19 cellular contexts compared by ENCODE assay signal in the genomic region with DNA sequence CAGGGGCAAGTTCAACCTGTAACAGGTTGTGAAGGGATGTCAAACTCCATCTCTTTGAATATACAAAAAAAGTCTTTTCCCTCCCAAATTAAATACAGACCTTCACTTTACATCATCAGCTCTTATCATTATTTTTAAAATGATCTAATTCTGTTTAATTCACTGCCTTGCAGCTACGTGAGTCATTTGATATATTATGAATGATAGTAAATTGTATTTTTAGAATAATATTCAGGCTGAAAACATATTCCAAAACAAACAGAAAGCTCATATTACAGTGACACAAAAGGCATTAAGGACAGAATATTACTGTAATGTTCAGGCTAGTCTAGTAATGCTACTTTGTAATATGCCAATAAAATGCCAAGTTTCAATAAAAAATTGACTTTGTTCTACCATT.
"Had no signal": no experiment of that assay in that cellular context is flagged by ENCODE, and none has a peak within 500 bp of the region (broad histone marks: within the 10 kb centered on the region; RNA-seq: fewer than 3 reads in every experiment).

No MANE protein-coding gene starts in this region.

- H3K9me3 Mint-ChIP-seq: activated T-cell treated with anti-CD3 and anti-CD28 coated beads, Interleukin-2, amount 50 U/mL, for 72 hours; T-cell had no signal

- H3K4me3 Mint-ChIP-seq: activated CD4-positive, alpha-beta T cell treated with anti-CD3 and anti-CD28 coated beads for 36 hours; activated CD8-positive, alpha-beta T cell treated with anti-CD3 and anti-CD28 coated beads for 36 hours; activated T-cell treated with anti-CD3 and anti-CD28 coated beads, Interleukin-2, amount 50 U/mL, for 72 hours; mesothelial cell of epicardium; stimulated activated naive B cell treated with anti-CD40 and anti-IgM and Interleukin-4, amounts not matched to agents 10 μg/mL and 1 μg/mL and 100 μg/mL, for 72 hours; T-cell had no signal

- DNase-seq: activated CD4-positive, alpha-beta T cell treated with anti-CD3 and anti-CD28 coated beads for 36 hours; activated CD8-positive, alpha-beta memory T cell treated with anti-CD3 and anti-CD28 coated beads, Interleukin-2, amount 50 U/mL, for 4 hours; activated CD8-positive, alpha-beta T cell treated with anti-CD3 and anti-CD28 coated beads for 36 hours; activated naive CD4-positive, alpha-beta T cell; activated T-cell treated with anti-CD3 and anti-CD28 coated beads, Interleukin-2, amount 50 U/mL, for 72 hours; brain microvascular endothelial cell; dorsolateral prefrontal cortex; gastrocnemius medialis; kidney; right lobe of liver; stimulated activated CD4-positive, alpha-beta T cell treated with anti-CD3 and anti-CD28 coated beads, Interleukin-2, amount 100 ng/mL, for 24 hours; stimulated activated naive B cell treated with anti-CD40 and anti-IgM and Interleukin-4, amounts not matched to agents 10 μg/mL and 1 μg/mL and 100 μg/mL, for 72 hours; T-cell; T1000; WERI-Rb-1 had no signal

- H3K27ac ChIP-seq: brain microvascular endothelial cell, gastrocnemius medialis, prostate gland, right lobe of liver, WERI-Rb-1 had no signal

- H3K4me1 Mint-ChIP-seq: T-cell had no signal

- H3K4me3 ChIP-seq: esophagus muscularis mucosa, gastrocnemius medialis, prostate gland, right lobe of liver, tibial nerve had no signal

- H3K9me3 ChIP-seq: esophagus muscularis mucosa, gastrocnemius medialis, prostate gland, right lobe of liver, tibial nerve had no signal

- H3K36me3 ChIP-seq: esophagus muscularis mucosa, gastrocnemius medialis, prostate gland, right lobe of liver, tibial nerve, WERI-Rb-1 had no signal

- H3K36me3 Mint-ChIP-seq: T-cell had no signal

- H3K27ac Mint-ChIP-seq: activated CD4-positive, alpha-beta T cell treated with anti-CD3 and anti-CD28 coated beads for 36 hours; activated CD8-positive, alpha-beta T cell treated with anti-CD3 and anti-CD28 coated beads for 36 hours; activated T-cell treated with anti-CD3 and anti-CD28 coated beads, Interleukin-2, amount 50 U/mL, for 72 hours; stimulated activated naive B cell treated with anti-CD40 and anti-IgM and Interleukin-4, amounts not matched to agents 10 μg/mL and 1 μg/mL and 100 μg/mL, for 72 hours; T-cell had no signal

- H3K27me3 ChIP-seq: brain microvascular endothelial cell, dorsolateral prefrontal cortex, esophagus muscularis mucosa, gastrocnemius medialis, right lobe of liver, tibial nerve had no signal

- H3K27me3 Mint-ChIP-seq: stimulated activated naive B cell treated with anti-CD40 and anti-IgM and Interleukin-4, amounts not matched to agents 10 μg/mL and 1 μg/mL and 100 μg/mL, for 72 hours had no signal

- ATAC-seq: activated CD4-positive, alpha-beta T cell treated with anti-CD3 and anti-CD28 coated beads for 36 hours; activated CD8-positive, alpha-beta T cell treated with anti-CD3 and anti-CD28 coated beads for 36 hours; activated T-cell treated with anti-CD3 and anti-CD28 coated beads, Interleukin-2, amount 50 U/mL, for 72 hours; gastrocnemius medialis; right lobe of liver; stimulated activated naive B cell treated with anti-CD40 and anti-IgM and Interleukin-4, amounts not matched to agents 10 μg/mL and 1 μg/mL and 100 μg/mL, for 72 hours; T-cell had no signal

- H3K4me1 ChIP-seq: gastrocnemius medialis, prostate gland, right lobe of liver had no signal
